In genomic region chr5:154134499-154134898, GRCh38 we compare ENCODE assay signal across 1 cellular context.
TF ChIP-seq lines count a peak whose summit lies in the region.

No MANE protein-coding gene starts in this region.

TF ChIP-seq in K562, 482 proteins besides CTCF, POLR2A, EP300 and RAD21 (continued from another document):
- no peak for TF ChIP-seq ZNF639 (CRISPR knock-in tag; conservative IDR thresholded peaks at IDR 0.05 in 1 of 2, IDR thresholded peaks at IDR 0.05 in 1 of 2)
- TF ChIP-seq NELFE (IDR thresholded peaks at IDR 0.05; ENCODE audit: insufficient read depth, insufficient read length), result no peak
- peak; percentile 70 for TF ChIP-seq ZFP36 (IDR thresholded peaks at IDR 0.05; ENCODE audit: low read depth, low read length, partially characterized antibody)
- TF ChIP-seq KDM1A (IDR thresholded peaks at IDR 0.05), result peak; percentile 47 to 56; a peak in 3 of 4 replicates
- no peak for TF ChIP-seq ZNF174 (CRISPR knock-in tag; IDR thresholded peaks at IDR 0.05)
- TF ChIP-seq MCM7 (IDR thresholded peaks at IDR 0.05), result no peak
- no peak for TF ChIP-seq ZNF282 (CRISPR knock-in tag; IDR thresholded peaks at IDR 0.05)
- no peak for TF ChIP-seq CAMTA2 (CRISPR knock-in tag; conservative IDR thresholded peaks at IDR 0.05)
- TF ChIP-seq TCFL5 (CRISPR knock-in tag; conservative IDR thresholded peaks at IDR 0.05), result no peak
- TF ChIP-seq PRPF4 (IDR thresholded peaks at IDR 0.05; ENCODE audit: insufficient read depth, low read depth, low read length, poor library complexity, severe bottlenecking), result no peak
- TF ChIP-seq RBM25 (IDR thresholded peaks at IDR 0.05; ENCODE audit: low read depth, low read length, severe bottlenecking), result peak; percentile 94
- no peak for TF ChIP-seq RNF2 (IDR thresholded peaks at IDR 0.05)
- no peak for TF ChIP-seq MLLT1 (IDR thresholded peaks at IDR 0.05)
- TF ChIP-seq ZNF134 (CRISPR knock-in tag; conservative IDR thresholded peaks at IDR 0.05), result no peak
- TF ChIP-seq GTF2F1 (IDR thresholded peaks at IDR 0.05; ENCODE audit: low read depth, low read length), result no peak
- TF ChIP-seq RFX1 (IDR thresholded peaks at IDR 0.05), result no peak
- no peak for TF ChIP-seq ZNF347 (CRISPR knock-in tag; IDR thresholded peaks at IDR 0.05; ENCODE audit: low read depth)
- TF ChIP-seq COPS2 (conservative IDR thresholded peaks at IDR 0.05), result no peak
- TF ChIP-seq ETV6 (IDR thresholded peaks at IDR 0.05; ENCODE audit: borderline replicate concordance in 1 of 2, low read depth in 2 of 2, low read length in 1 of 2), result no peak
- TF ChIP-seq ETV6 (CRISPR knock-in tag; IDR thresholded peaks at IDR 0.05; ENCODE audit: borderline replicate concordance), result no peak
- peak; percentile 88 for TF ChIP-seq BCOR (IDR thresholded peaks at IDR 0.05)
- TF ChIP-seq SMARCA5 (IDR thresholded peaks at IDR 0.05), result peak; percentile 74; the same call in 1 of the 2 replicates
TF ChIP-seq in K562: peak in this region for 5.
